ENCODE assay signal across 22 cellular contexts in genomic region chr1:155896476-155896875, GRCh38. TPM values are rescaled to one million over a fixed set of nuclear protein-coding genes. Genes with fewer than 3 reads are reported as not detected.
DNase-seq lines count a peak whose midpoint lies in the region; TF ChIP-seq lines count a peak whose summit lies in the region.
"Not testable (repeated sequence)": the region's sequence is repeated elsewhere in the genome, so short reads cannot be mapped to it uniquely, and the experiment has no call there.
"Had no signal": no experiment of that assay in that cellular context is flagged by ENCODE, and none has a peak within 500 bp of the region (broad histone marks: within the 10 kb centered on the region; RNA-seq: fewer than 3 reads in every experiment).

No MANE protein-coding gene starts in this region.

- WGBS in adrenal gland, 4 donors: 51 to 67% (median 62%) methylated on average over 8 of the region's 8 CpGs
- WGBS in trophoblast cell (ENCODE audit: extremely low coverage, insufficient coverage, insufficient read length): no CpG with 5 or more reads among the region's 8 CpGs

- H3K79me2 ChIP-seq in trophoblast cell (ENCODE audit: control insufficient read depth, insufficient read depth, low read length, poor library complexity): not testable (repeated sequence)

- TF ChIP-seq CTCF in RWPE1 (conservative IDR thresholded peaks at IDR 0.05; ENCODE audit: low read depth); adrenal gland (IDR thresholded peaks at IDR 0.05): not testable (repeated sequence)

- peaks cover 0 to 49% of the 10 kb centered on the region in 2 donors for H3K36me3 ChIP-seq in adrenal gland (replicated peaks in 1 of 2)
- peaks cover 16 to 29% of the 10 kb centered on the region in 2 experiments for H3K36me3 ChIP-seq in trophoblast cell (ENCODE audit: control insufficient read depth in 1 of 2, insufficient read depth in 2 of 2, low read length in 2 of 2)

- DNase-seq in M059J (ENCODE audit: low read depth) (peak; percentile 22), adrenal gland (peak in 5 of 7 donors; percentile 52 to 72 (median 59)), iris pigment epithelial cell (ENCODE audit: low read depth) (peak; percentile 49), trophoblast cell (peak; percentile 38 to 67), posterior vena cava (ENCODE audit: low spot score) (peak; percentile 23)
- not testable (repeated sequence) for DNase-seq in RWPE1 (ENCODE audit: low spot score); activated T-cell treated with anti-CD3 and anti-CD28 coated beads, Interleukin-2, amount 50 U/mL, for 24 hours; epithelial cell of prostate (ENCODE audit: low read depth, low spot score)

- peaks cover 52% of the 10 kb centered on the region for H3K36me3 Mint-ChIP-seq in activated T-cell treated with anti-CD3 and anti-CD28 coated beads, Interleukin-2, amount 50 U/mL, for 24 hours (ENCODE audit: low read depth)

- peak overlapping the region; percentile 38 for H3K27ac ChIP-seq in RWPE1
- H3K27ac ChIP-seq in adrenal gland: peak overlapping the region in 1 of 5 donors; percentile 47
- peak overlapping the region; percentile 98 for H3K27ac ChIP-seq in epithelial cell of prostate
- H3K27ac ChIP-seq in trophoblast cell (ENCODE audit: low read depth, low read length): not testable (repeated sequence)

- not testable (repeated sequence) for H3K14ac ChIP-seq in trophoblast cell (ENCODE audit: low read length)

- H4K8ac ChIP-seq in trophoblast cell (ENCODE audit: low read depth, low read length): not testable (repeated sequence)

- H4K91ac ChIP-seq in trophoblast cell (ENCODE audit: low read depth, low read length): not testable (repeated sequence)

- H3K4me1 ChIP-seq in adrenal gland (replicated peaks in 1 of 2): peaks cover 10 to 26% of the 10 kb centered on the region in 2 donors
- H3K4me1 ChIP-seq in trophoblast cell (ENCODE audit: control insufficient read depth in 1 of 2, insufficient read depth in 2 of 2, low read length in 2 of 2): not testable (repeated sequence)

- H3K4me1 Mint-ChIP-seq in activated T-cell treated with anti-CD3 and anti-CD28 coated beads, Interleukin-2, amount 50 U/mL, for 24 hours (ENCODE audit: low read depth): peaks cover 18% of the 10 kb centered on the region

- intact Hi-C loops in adrenal gland (cut with DNase I); posterior vena cava (cut with DNase I): not testable (repeated sequence)

- H3K23ac ChIP-seq in trophoblast cell (ENCODE audit: low read length): not testable (repeated sequence)

- not testable (repeated sequence) for H3K4me3 ChIP-seq in adrenal gland; trophoblast cell (ENCODE audit: low read depth, low read length)

- not testable (repeated sequence) for H2BK5ac ChIP-seq in trophoblast cell (ENCODE audit: low read depth, low read length, poor library complexity)

- TF ChIP-seq POLR2A in adrenal gland (IDR thresholded peaks at IDR 0.05): not testable (repeated sequence)

- CTCF ChIA-PET in RWPE1 (lab: Yijun Ruan, JAX): not testable (repeated sequence)

- not testable (repeated sequence) for H3K4ac ChIP-seq in trophoblast cell (ENCODE audit: low read depth, low read length)

- H2AK5ac ChIP-seq in trophoblast cell (ENCODE audit: low read length): not testable (repeated sequence)

- not testable (repeated sequence) for H4K12ac ChIP-seq in trophoblast cell (ENCODE audit: low read depth, low read length)

- not testable (repeated sequence) for H2BK120ac ChIP-seq in trophoblast cell (ENCODE audit: insufficient read depth, low read length, poor library complexity)

- peak overlapping the region; percentile 14 for H3K27ac Mint-ChIP-seq in activated T-cell treated with anti-CD3 and anti-CD28 coated beads, Interleukin-2, amount 50 U/mL, for 24 hours

- H3K9me3 ChIP-seq in adrenal gland (replicated peaks in 1 of 3); trophoblast cell (ENCODE audit: insufficient read depth, low read depth, low read length): not testable (repeated sequence)

- H3K79me1 ChIP-seq in trophoblast cell (ENCODE audit: low read length): not testable (repeated sequence)

- not testable (repeated sequence) for H3K27me3 Mint-ChIP-seq in activated T-cell treated with anti-CD3 and anti-CD28 coated beads, Interleukin-2, amount 50 U/mL, for 24 hours

- not testable (repeated sequence) for H3K27me3 ChIP-seq in adrenal gland; trophoblast cell (ENCODE audit: insufficient read depth, low read length)

- not testable (repeated sequence) for H3K18ac ChIP-seq in trophoblast cell (ENCODE audit: low read length)

- not testable (repeated sequence) for H2AFZ ChIP-seq in trophoblast cell (ENCODE audit: insufficient read depth, low read length, poor library complexity)

- H3K9ac ChIP-seq in trophoblast cell (ENCODE audit: low read length): not testable (repeated sequence)

- H3K9me3 Mint-ChIP-seq in activated T-cell treated with anti-CD3 and anti-CD28 coated beads, Interleukin-2, amount 50 U/mL, for 24 hours: not testable (repeated sequence)

- POLR2A ChIA-PET in RWPE1 (lab: Yijun Ruan, JAX; ENCODE audit: low non-redundant PET): not testable (repeated sequence)

- not testable (repeated sequence) for H2BK12ac ChIP-seq in trophoblast cell (ENCODE audit: low read length)

- H3K4me2 ChIP-seq in trophoblast cell (ENCODE audit: low read length): not testable (repeated sequence)

- H3K4me3 Mint-ChIP-seq in activated T-cell treated with anti-CD3 and anti-CD28 coated beads, Interleukin-2, amount 50 U/mL, for 24 hours: not testable (repeated sequence)

RNA-seq across cellular contexts. Expression of gene RIT1, which starts 14.7 kb away (rescaled TPM):
- total RNA-seq in M059J (2014; rRNA removed; shearing (Covaris generic)): 53.9 and 64.3 TPM in 2 replicates
- total RNA-seq in adrenal gland (10 to 100 TPM; 19.4 to 39.5 (median 31.2) TPM), posterior vena cava (10 to 100 TPM; 34.1 to 36.2 TPM)
- 10 to 100 TPM; 10.3 to 18.2 (median 16.2) TPM for polyA plus RNA-seq in adrenal gland
- polyA plus RNA-seq in trophoblast cell (2013): 47.7 and 49.1 TPM in 2 replicates

RNA-seq across cellular contexts. Expression of gene SYT11, which starts 37.1 kb away (rescaled TPM):
- total RNA-seq in M059J (2014; rRNA removed; shearing (Covaris generic)): 12.0 and 15.8 TPM in 2 replicates
- total RNA-seq in adrenal gland: 10 to 100 TPM in 4 of 8 donors, 1 to 10 TPM in 4; 3.0 to 28.2 (median 8.1) TPM
- polyA plus RNA-seq in adrenal gland: 10 to 100 TPM in 1 of 3 donors, 1 to 10 TPM in 2; 1.1 to 19.2 (median 2.8) TPM
- 0.31 and 0.36 TPM in 2 replicates for polyA plus RNA-seq in trophoblast cell (2013)
- 10 to 100 TPM; 20.8 to 23.9 TPM for total RNA-seq in posterior vena cava

RNA-seq across cellular contexts. Expression of gene KHDC4, which starts 37.7 kb away (rescaled TPM):
- 24.1 and 30.7 TPM in 2 replicates for total RNA-seq in M059J (2014; rRNA removed; shearing (Covaris generic))
- total RNA-seq in adrenal gland (10 to 100 TPM; 16.8 to 48.5 (median 37.8) TPM), posterior vena cava (10 to 100 TPM; 28.6 to 28.8 TPM)
- 10 to 100 TPM; 33.2 to 46.4 (median 37.0) TPM for polyA plus RNA-seq in adrenal gland
- 38.9 and 40.5 TPM in 2 replicates for polyA plus RNA-seq in trophoblast cell (2013)

RNA-seq across cellular contexts. Expression of gene GON4L, which starts 39.5 kb away (rescaled TPM):
- 12.0 and 22.0 TPM in 2 replicates for total RNA-seq in M059J (2014; rRNA removed; shearing (Covaris generic))
- total RNA-seq in adrenal gland: 10 to 100 TPM; 13.7 to 41.7 (median 35.0) TPM
- 10 to 100 TPM; 22.4 to 40.3 (median 32.8) TPM for polyA plus RNA-seq in adrenal gland
- polyA plus RNA-seq in trophoblast cell (2013): 19.0 and 19.1 TPM in 2 replicates
- total RNA-seq in posterior vena cava: 10 to 100 TPM; 44.3 to 48.2 TPM

RNA-seq across cellular contexts. Expression of gene RXFP4, which starts 45.0 kb away (rescaled TPM):
- not detected in 2 replicates for total RNA-seq in M059J (2014; rRNA removed; shearing (Covaris generic))
- total RNA-seq in adrenal gland (not detected), posterior vena cava (not detected)
- polyA plus RNA-seq in adrenal gland: not detected
- polyA plus RNA-seq in trophoblast cell (2013): not detected in 2 replicates
- total RNA-seq: A172; A673; B cell; Caco-2; Calu3; CD4-positive, alpha-beta memory T cell; CD4-positive, alpha-beta T cell; CD4-positive, CD25-positive, alpha-beta regulatory T cell; CD8-positive, alpha-beta memory T cell; CD8-positive, alpha-beta T cell; Daoy had no signal
- polyA plus RNA-seq: AG04450, BJ, CD14-positive monocyte had no signal
